In genomic region chr9:78023003-78023741, GRCh38 we compare ENCODE assay signal across 2 cellular contexts.
TF ChIP-seq lines count a peak whose summit lies in the region.

No MANE protein-coding gene starts in this region.

TF ChIP-seq in H1, 55 proteins besides CTCF, POLR2A, EP300 and RAD21:
- no peak for TF ChIP-seq KDM5A (IDR thresholded peaks at IDR 0.05; ENCODE audit: low read length)
- no peak for TF ChIP-seq NANOG (IDR thresholded peaks at IDR 0.05; ENCODE audit: insufficient read depth, low read depth, low read length, poor library complexity, severe bottlenecking)
- no peak for TF ChIP-seq POU5F1 (IDR thresholded peaks at IDR 0.05; ENCODE audit: low read depth, low read length)
- TF ChIP-seq SAP30 (IDR thresholded peaks at IDR 0.05; ENCODE audit: insufficient read depth, insufficient replicate concordance, low read length) = no peak
- no peak for TF ChIP-seq SIRT6 (IDR thresholded peaks at IDR 0.05; ENCODE audit: low read length)
- TF ChIP-seq CREB1 (IDR thresholded peaks at IDR 0.05) = no peak
- no peak for TF ChIP-seq USF2 (IDR thresholded peaks at IDR 0.05; ENCODE audit: low read length)
- TF ChIP-seq HDAC2 (IDR thresholded peaks at IDR 0.05; ENCODE audit: borderline replicate concordance in 1 of 2, low read depth in 2 of 2, low read length in 2 of 2) = no peak
- no peak for TF ChIP-seq SP2 (IDR thresholded peaks at IDR 0.05; ENCODE audit: low read length)
- no peak for TF ChIP-seq MAFK (IDR thresholded peaks at IDR 0.05; ENCODE audit: low read depth, low read length)
- TF ChIP-seq BCL11A (IDR thresholded peaks at IDR 0.05; ENCODE audit: low read depth in 2 of 2, low read length in 2 of 2) = no peak
- no peak for TF ChIP-seq CTBP2 (IDR thresholded peaks at IDR 0.05; ENCODE audit: borderline replicate concordance, insufficient read depth, insufficient read length, low read length)
- TF ChIP-seq JUN (IDR thresholded peaks at IDR 0.05; ENCODE audit: low read depth, low read length) = no peak
- no peak for TF ChIP-seq CHD7 (IDR thresholded peaks at IDR 0.05; ENCODE audit: insufficient replicate concordance, low read length)

TF ChIP-seq in HEK293T, 16 proteins besides CTCF, POLR2A, EP300 and RAD21:
- TF ChIP-seq NFRKB (IDR thresholded peaks at IDR 0.05) = no peak
- no peak for TF ChIP-seq FOXK2 (IDR thresholded peaks at IDR 0.05)
- no peak for TF ChIP-seq FOXM1 (IDR thresholded peaks at IDR 0.05; ENCODE audit: borderline replicate concordance)
- no peak for TF ChIP-seq SP1 (IDR thresholded peaks at IDR 0.05)
- no peak for TF ChIP-seq CTBP1 (IDR thresholded peaks at IDR 0.05; ENCODE audit: borderline replicate concordance)
- TF ChIP-seq HDGF (IDR thresholded peaks at IDR 0.05; ENCODE audit: borderline replicate concordance) = no peak
- no peak for TF ChIP-seq ELF4 (IDR thresholded peaks at IDR 0.05)
- TF ChIP-seq BHLHE40 (IDR thresholded peaks at IDR 0.05; ENCODE audit: borderline replicate concordance) = no peak
- no peak for TF ChIP-seq SUZ12 (IDR thresholded peaks at IDR 0.05)
- no peak for TF ChIP-seq LEF1 (IDR thresholded peaks at IDR 0.05; ENCODE audit: borderline replicate concordance)
- no peak for TF ChIP-seq L3MBTL2 (conservative IDR thresholded peaks at IDR 0.05)
- no peak for TF ChIP-seq ZNF384 (IDR thresholded peaks at IDR 0.05)
